In genomic region chr1:75810113-75810512, GRCh38 we compare ENCODE assay signal across 3 cellular contexts. TPM values are rescaled to one million over a fixed set of nuclear protein-coding genes. Genes with fewer than 3 reads are reported as not detected.
"Had no signal": no experiment of that assay in that cellular context is flagged by ENCODE, and none has a peak within 500 bp of the region (broad histone marks: within the 10 kb centered on the region; RNA-seq: fewer than 3 reads in every experiment).

No MANE protein-coding gene starts in this region.

RNA-seq across cellular contexts. Expression of gene MSH4, which starts 13.4 kb away (rescaled TPM):
- total RNA-seq: PC-3, RPMI7951 had no signal
- polyA plus RNA-seq: SK-N-SH had no signal
